ENCODE assay signal across 39 cellular contexts in genomic region chr17:16461606-16461866, GRCh38. TPM values are rescaled to one million over a fixed set of nuclear protein-coding genes. Genes with fewer than 3 reads are reported as not detected.
DNase-seq lines count a peak whose midpoint lies in the region; ATAC-seq, FAIRE-seq and TF ChIP-seq lines count a peak whose summit lies in the region.
"Had no signal": no experiment of that assay in that cellular context is flagged by ENCODE, and none has a peak within 500 bp of the region (broad histone marks: within the 10 kb centered on the region; RNA-seq: fewer than 3 reads in every experiment).

No MANE protein-coding gene starts in this region.

- TF ChIP-seq CTCF in HepG2 (CRISPR knock-in tag; IDR thresholded peaks at IDR 0.05) (no peak), right lobe of liver (IDR thresholded peaks at IDR 0.05) (no peak), RWPE1 (conservative IDR thresholded peaks at IDR 0.05; ENCODE audit: low read depth) (no peak), nephron progenitor cell (IDR thresholded peaks at IDR 0.05) (no peak)

- TF ChIP-seq POLR2A in HepG2 (IDR thresholded peaks at IDR 0.05; ENCODE audit: insufficient read depth in 1 of 2, low read depth in 2 of 2, low read length in 2 of 2) (no peak), right lobe of liver (IDR thresholded peaks at IDR 0.05) (no peak)

- H3K4me3 Mint-ChIP-seq in activated CD4-positive, alpha-beta T cell treated with anti-CD3 and anti-CD28 coated beads, Interleukin-2, amount 10 ng/mL, durations not matched to agents 7 days and 5 days, result no peak overlapping the region
- no peak overlapping the region for H3K4me3 Mint-ChIP-seq in nephron progenitor cell
- H3K4me3 Mint-ChIP-seq in activated naive CD8-positive, alpha-beta T cell treated with anti-CD3 and anti-CD28 coated beads, Interleukin-2, amount 50 U/mL, for 24 hours, result no peak overlapping the region
- H3K4me3 Mint-ChIP-seq: B cell; CD14-positive monocyte; CD4-positive, alpha-beta memory T cell; CD4-positive, alpha-beta T cell; CD4-positive, CD25-positive, alpha-beta regulatory T cell; CD8-positive, alpha-beta T cell had no signal

- POLR2A ChIA-PET in activated CD4-positive, alpha-beta T cell treated with anti-CD3 and anti-CD28 coated beads, Interleukin-2, amount 10 ng/mL, durations not matched to agents 7 days and 5 days (lab: Charles Lee), result no interaction called here
- POLR2A ChIA-PET in HepG2 (lab: Yijun Ruan, JAX) (interaction anchor here (2.0 kb wide), 1 partner anchor 23 kb away, joined by 6 read pairs; no protein-coding TSS in a partner anchor), RWPE1 (lab: Yijun Ruan, JAX; ENCODE audit: low non-redundant PET) (no interaction called here)

- BruUV-seq in HepG2 (replicated peaks; lab: Mats Ljungman, UMichigan), result no TSS peak

- DNase-seq in activated CD4-positive, alpha-beta T cell treated with anti-CD3 and anti-CD28 coated beads, Interleukin-2, amount 10 ng/mL, durations not matched to agents 7 days and 5 days, result no peak
- no peak for DNase-seq in activated CD4-positive, alpha-beta T cell treated with anti-CD3 and anti-CD28 coated beads, Interleukin-2, amount 50 U/mL, for 48 hours
- DNase-seq in HepG2 (ENCODE audit: low spot score) (no peak), right lobe of liver (no peak), RWPE1 (ENCODE audit: low spot score) (no peak), nephron progenitor cell (no peak)
- no peak for DNase-seq in activated naive CD8-positive, alpha-beta T cell treated with anti-CD3 and anti-CD28 coated beads, Interleukin-2, amount 50 U/mL, for 24 hours
- DNase-seq: 8988T; ACHN; AML-193; BE2C; C1 segment of cervical spinal cord; Caco-2; Calu3; CD4-positive, alpha-beta memory T cell; CD4-positive, alpha-beta T cell; CD4-positive, CD25-positive, alpha-beta regulatory T cell; CD8-positive, alpha-beta memory T cell; CD8-positive, alpha-beta T cell; COR-L47; DMS 273 treated with DMSO at 0.1 percent for 48 hours; DMS153; DMS53; DMS79; DMS79 treated with DMSO at 0.1 percent for 48 hours; DND-41; EL had no signal

- H3K27ac ChIP-seq in HepG2 (ENCODE audit: extremely low read length, insufficient read depth, low read length) (no peak overlapping the region), right lobe of liver (no peak overlapping the region), RWPE1 (peak overlapping the region; percentile 72; the same call in 1 of the 2 replicates)
- H3K27ac ChIP-seq: 22Rv1; A549; BLaER1; BLaER1 treated with 17β-estradiol and CSF1 and Interleukin-3, amounts not matched to agents 10 nM and 100 nM; C4-2B had no signal

- H3K9ac ChIP-seq in HepG2 (ENCODE audit: insufficient read depth, low read depth, low read length), result no peak overlapping the region
- H3K9ac ChIP-seq: BLaER1 treated with 17β-estradiol and CSF1 and Interleukin-3, amounts not matched to agents 10 nM and 100 nM had no signal

- H3K4me3 ChIP-seq in HepG2 (replicated peaks in 1 of 3; ENCODE audit: insufficient read depth in 1 of 3, low read depth in 2 of 3, low read length in 3 of 3) (no peak overlapping the region), right lobe of liver (no peak overlapping the region)
- H3K4me3 ChIP-seq: A549; BLaER1; BLaER1 treated with 17β-estradiol and CSF1 and Interleukin-3, amounts not matched to agents 10 nM and 100 nM had no signal

- H2AFZ ChIP-seq in HepG2 (ENCODE audit: low read length), result no peak overlapping the region

- no peak overlapping the region; the same call in 1 of the 2 replicates for H3K4me2 ChIP-seq in HepG2 (ENCODE audit: low read depth, low read length)
- H3K4me2 ChIP-seq: A549; BLaER1; BLaER1 treated with 17β-estradiol and CSF1 and Interleukin-3, amounts not matched to agents 10 nM and 100 nM had no signal

- WGBS in HepG2 (ENCODE audit: low lambda C conversion rate), result 74% methylated on average over 3 of the region's 3 CpGs
- WGBS in right lobe of liver (ENCODE audit: insufficient coverage, low coverage, low lambda C conversion rate, missing lambda C conversion rate), result 100% methylated on average over 3 of the region's 3 CpGs

- H3K27me3 Mint-ChIP-seq in activated CD4-positive, alpha-beta T cell treated with anti-CD3 and anti-CD28 coated beads, Interleukin-2, amount 10 ng/mL, durations not matched to agents 7 days and 5 days, result no peaks in the 10 kb centered on the region
- peaks cover 2% of the 10 kb centered on the region for H3K27me3 Mint-ChIP-seq in nephron progenitor cell (ENCODE audit: low read depth, poor library complexity)
- no peaks in the 10 kb centered on the region for H3K27me3 Mint-ChIP-seq in activated naive CD8-positive, alpha-beta T cell treated with anti-CD3 and anti-CD28 coated beads, Interleukin-2, amount 50 U/mL, for 24 hours
- H3K27me3 Mint-ChIP-seq: B cell; CD4-positive, alpha-beta memory T cell; CD4-positive, alpha-beta T cell; CD4-positive, CD25-positive, alpha-beta regulatory T cell; CD8-positive, alpha-beta memory T cell had no signal

- CTCF ChIA-PET in activated CD4-positive, alpha-beta T cell treated with anti-CD3 and anti-CD28 coated beads, Interleukin-2, amount 10 ng/mL, durations not matched to agents 7 days and 5 days (lab: Charles Lee), result interaction anchor here (1.0 to 2.1 kb wide), 3 partner anchors 9 to 16 kb away, joined by 3 to 10 read pairs (median 4); no protein-coding TSS in a partner anchor
- CTCF ChIA-PET in HepG2 (lab: Yijun Ruan, JAX; ENCODE audit: low intra/inter-chr PET ratio, low total read pairs) (no interaction called here), RWPE1 (lab: Yijun Ruan, JAX) (interaction anchor here (0.6 to 1.0 kb wide), 2 partner anchors 19 to 60 kb away, joined by 4 to 5 read pairs; no protein-coding TSS in a partner anchor)

- TF ChIP-seq RAD21 in HepG2 (CRISPR knock-in tag; IDR thresholded peaks at IDR 0.05), result no peak

- in situ Hi-C loops in HepG2 (cut with HindIII; ENCODE audit: extremely low pct_ligation_motif_present, low pct_unique_long_range_greater_than_20kb), result no loop called here

- intact Hi-C loops in HepG2 (cut with micrococcal nuclease; ENCODE audit: unreplicated experiment) (no loop called here), right lobe of liver (cut with DNase I) (no loop called here)

- H3K79me2 ChIP-seq in HepG2 (ENCODE audit: insufficient read depth, low read length), result no peaks in the 10 kb centered on the region

- no peaks in the 10 kb centered on the region for H3K9me3 Mint-ChIP-seq in activated CD4-positive, alpha-beta T cell treated with anti-CD3 and anti-CD28 coated beads, Interleukin-2, amount 10 ng/mL, durations not matched to agents 7 days and 5 days
- H3K9me3 Mint-ChIP-seq in nephron progenitor cell, result no peaks in the 10 kb centered on the region
- H3K9me3 Mint-ChIP-seq in activated naive CD8-positive, alpha-beta T cell treated with anti-CD3 and anti-CD28 coated beads, Interleukin-2, amount 50 U/mL, for 24 hours, result no peaks in the 10 kb centered on the region
- H3K9me3 Mint-ChIP-seq: CD14-positive monocyte; CD4-positive, alpha-beta memory T cell; CD4-positive, alpha-beta T cell; CD8-positive, alpha-beta memory T cell; CD8-positive, alpha-beta T cell had no signal

- no peak for ATAC-seq in HepG2
- ATAC-seq in right lobe of liver, result no peak
- ATAC-seq in activated naive CD8-positive, alpha-beta T cell treated with anti-CD3 and anti-CD28 coated beads, Interleukin-2, amount 50 U/mL, for 24 hours, result no peak
- no peak for ATAC-seq in HG02623 (IDR thresholded peaks at IDR 0.05; ENCODE audit: unreplicated experiment)
- ATAC-seq: A549; CD8-positive, alpha-beta T cell had no signal

- H3K36me3 ChIP-seq in HepG2 (replicated peaks in 1 of 2; ENCODE audit: control insufficient read depth in 1 of 2, insufficient read depth in 2 of 2, low read length in 2 of 2) (no peaks in the 10 kb centered on the region), right lobe of liver (no peaks in the 10 kb centered on the region)
- H3K36me3 ChIP-seq: BE2C had no signal

- H3K4me1 ChIP-seq in HepG2 (ENCODE audit: insufficient read depth, low read length) (peaks cover 69% of the 10 kb centered on the region), right lobe of liver (peaks cover 0 to 10% (median 0%) of the 10 kb centered on the region in 4 donors)

- H3K9me3 ChIP-seq in HepG2 (ENCODE audit: low read length) (no peaks in the 10 kb centered on the region), right lobe of liver (no peaks in the 10 kb centered on the region)
- H3K9me3 ChIP-seq: A549; BE2C; BLaER1; BLaER1 treated with 17β-estradiol and CSF1 and Interleukin-3, amounts not matched to agents 10 nM and 100 nM; Caco-2 had no signal

- H3K36me3 Mint-ChIP-seq in activated CD4-positive, alpha-beta T cell treated with anti-CD3 and anti-CD28 coated beads, Interleukin-2, amount 10 ng/mL, durations not matched to agents 7 days and 5 days (ENCODE audit: low read depth), result no peaks in the 10 kb centered on the region
- H3K36me3 Mint-ChIP-seq in nephron progenitor cell (ENCODE audit: low read depth), result peaks cover 26% of the 10 kb centered on the region
- peaks cover 1% of the 10 kb centered on the region for H3K36me3 Mint-ChIP-seq in activated naive CD8-positive, alpha-beta T cell treated with anti-CD3 and anti-CD28 coated beads, Interleukin-2, amount 50 U/mL, for 24 hours (ENCODE audit: low read depth)
- H3K36me3 Mint-ChIP-seq: CD4-positive, CD25-positive, alpha-beta regulatory T cell had no signal

- H3K27me3 ChIP-seq in HepG2 (ENCODE audit: control insufficient read depth in 1 of 2, insufficient read depth in 2 of 2, low read length in 2 of 2), result no peaks in the 10 kb centered on the region
- no peaks in the 10 kb centered on the region for H3K27me3 ChIP-seq in right lobe of liver
- H3K27me3 ChIP-seq: BE2C; BLaER1; BLaER1 treated with 17β-estradiol and CSF1 and Interleukin-3, amounts not matched to agents 10 nM and 100 nM had no signal

- H3K4me1 Mint-ChIP-seq in activated CD4-positive, alpha-beta T cell treated with anti-CD3 and anti-CD28 coated beads, Interleukin-2, amount 10 ng/mL, durations not matched to agents 7 days and 5 days, result no peaks in the 10 kb centered on the region
- H3K4me1 Mint-ChIP-seq in nephron progenitor cell, result peaks cover 62% of the 10 kb centered on the region
- H3K4me1 Mint-ChIP-seq in activated naive CD8-positive, alpha-beta T cell treated with anti-CD3 and anti-CD28 coated beads, Interleukin-2, amount 50 U/mL, for 24 hours, result no peaks in the 10 kb centered on the region
- H3K4me1 Mint-ChIP-seq: B cell; CD8-positive, alpha-beta memory T cell had no signal

- peak overlapping the region; percentile 54 for H3K27ac Mint-ChIP-seq in activated CD4-positive, alpha-beta T cell treated with anti-CD3 and anti-CD28 coated beads, Interleukin-2, amount 10 ng/mL, durations not matched to agents 7 days and 5 days
- H3K27ac Mint-ChIP-seq in nephron progenitor cell, result peak overlapping the region; percentile 36
- no peak overlapping the region for H3K27ac Mint-ChIP-seq in activated naive CD8-positive, alpha-beta T cell treated with anti-CD3 and anti-CD28 coated beads, Interleukin-2, amount 50 U/mL, for 24 hours
- H3K27ac Mint-ChIP-seq: B cell; CD4-positive, alpha-beta T cell; CD4-positive, CD25-positive, alpha-beta regulatory T cell; CD8-positive, alpha-beta T cell had no signal

- no peak; a peak in 1 of 4 replicates for TF ChIP-seq EP300 in HepG2 (IDR thresholded peaks at IDR 0.05; ENCODE audit: low read depth in 2 of 2, low read length in 2 of 2)
- TF ChIP-seq EP300 in HepG2 (CRISPR knock-in tag; IDR thresholded peaks at IDR 0.05; ENCODE audit: borderline replicate concordance), result no peak

- peaks cover 2% of the 10 kb centered on the region; the same call in 1 of the 2 replicates for H4K20me1 ChIP-seq in HepG2 (ENCODE audit: insufficient read depth, low read length)

- no peak for FAIRE-seq in HepG2 (lab: Jason Lieb, UNC)
- FAIRE-seq: A204.1, A549, D721Med had no signal

RNA-seq across cellular contexts. Expression of gene LRRC75A, which starts 30.5 kb away (rescaled TPM):
- 1 to 10 TPM; 1.7 to 2.0 TPM for total RNA-seq in activated CD4-positive, alpha-beta T cell treated with anti-CD3 and anti-CD28 coated beads, Interleukin-2, amount 10 ng/mL, durations not matched to agents 7 days and 5 days
- total RNA-seq in HepG2 (2016; rRNA removed; fragmentation: Illumina TruSeq; extraction: Trizol) (0.06 TPM in 1 of 2 replicates, not detected in the other), right lobe of liver (under 1 TPM; 0.12 to 0.62 (median 0.22) TPM)
- not detected in 2 replicates for total RNA-seq in HepG2 (2016; cell fraction: cytosol; rRNA removed; fragmentation: Illumina TruSeq; extraction: Trizol; ENCODE audit: low read depth)
- 0.10 TPM in 1 of 2 replicates, not detected in the other for total RNA-seq in HepG2 (2016; cell fraction: insoluble cytoplasmic fraction; rRNA removed; fragmentation: Illumina TruSeq; extraction: Trizol)
- total RNA-seq in HepG2 (2016; cell fraction: membrane; rRNA removed; fragmentation: Illumina TruSeq; extraction: Trizol), result 0.15 and 0.21 TPM in 2 replicates
- total RNA-seq in HepG2 (2016; cell fraction: nucleus; rRNA removed; fragmentation: Illumina TruSeq; extraction: Trizol), result not detected in 2 replicates
- 0.03 and 0.18 TPM in 2 replicates for polyA plus RNA-seq in HepG2 (2011; rRNA removed)
- 0.04 and 0.06 TPM in 2 replicates for polyA plus RNA-seq in HepG2 (2011; cell fraction: cytosol; rRNA removed)
- polyA plus RNA-seq in HepG2 (2011; cell fraction: nucleus; rRNA removed), result 0.10 and 0.12 TPM in 2 replicates
- 0.64 and 0.87 TPM in 2 replicates for polyA plus RNA-seq in HepG2 (2012)
- not detected in 2 replicates for polyA plus RNA-seq in HepG2 (2016; cell fraction: cytosol; fragmentation: Illumina TruSeq; extraction: Trizol; ENCODE audit: low read depth)
- polyA plus RNA-seq in HepG2 (2016; cell fraction: insoluble cytoplasmic fraction; fragmentation: Illumina TruSeq; extraction: Trizol; ENCODE audit: low read depth), result not detected in 2 replicates
- 0.08 TPM in 1 of 2 replicates, not detected in the other for polyA plus RNA-seq in HepG2 (2016; cell fraction: membrane; fragmentation: Illumina TruSeq; extraction: Trizol; ENCODE audit: low read depth)
- not detected in 2 replicates for polyA plus RNA-seq in HepG2 (2016; cell fraction: nucleus; fragmentation: Illumina TruSeq; extraction: Trizol; ENCODE audit: insufficient read depth, low read depth)
- 1.6 TPM in 1 of 2 replicates, not detected in the other for polyA minus RNA-seq in HepG2 (2011; rRNA and poly(A)+ RNA removed; ENCODE audit: low replicate concordance)
- not detected in 2 replicates for polyA minus RNA-seq in HepG2 (2011; cell fraction: cytosol; rRNA and poly(A)+ RNA removed)
- 0.25 TPM in 1 of 2 replicates, not detected in the other for polyA minus RNA-seq in HepG2 (2011; cell fraction: nucleus; rRNA and poly(A)+ RNA removed)

RNA-seq across cellular contexts. Expression of gene TRPV2, which starts 46.2 kb away (rescaled TPM):
- 100 to 1,000 TPM; 114 to 134 TPM for total RNA-seq in activated CD4-positive, alpha-beta T cell treated with anti-CD3 and anti-CD28 coated beads, Interleukin-2, amount 10 ng/mL, durations not matched to agents 7 days and 5 days
- total RNA-seq in HepG2 (2016; rRNA removed; fragmentation: Illumina TruSeq; extraction: Trizol), result 7.3 and 13.6 TPM in 2 replicates
- total RNA-seq in HepG2 (2016; cell fraction: cytosol; rRNA removed; fragmentation: Illumina TruSeq; extraction: Trizol; ENCODE audit: low read depth), result 3.5 and 3.8 TPM in 2 replicates
- 6.3 and 14.4 TPM in 2 replicates for total RNA-seq in HepG2 (2016; cell fraction: insoluble cytoplasmic fraction; rRNA removed; fragmentation: Illumina TruSeq; extraction: Trizol)
- total RNA-seq in HepG2 (2016; cell fraction: membrane; rRNA removed; fragmentation: Illumina TruSeq; extraction: Trizol), result 3.2 and 4.6 TPM in 2 replicates
- total RNA-seq in HepG2 (2016; cell fraction: nucleus; rRNA removed; fragmentation: Illumina TruSeq; extraction: Trizol), result 9.6 and 14.3 TPM in 2 replicates
- polyA plus RNA-seq in HepG2 (2011; rRNA removed), result 21.3 and 37.6 TPM in 2 replicates
- polyA plus RNA-seq in HepG2 (2011; cell fraction: cytosol; rRNA removed), result 20.1 and 21.2 TPM in 2 replicates
- 40.8 and 61.1 TPM in 2 replicates for polyA plus RNA-seq in HepG2 (2011; cell fraction: nucleus; rRNA removed)
- 26.6 and 37.4 TPM in 2 replicates for polyA plus RNA-seq in HepG2 (2012)
- polyA plus RNA-seq in HepG2 (2016; cell fraction: cytosol; fragmentation: Illumina TruSeq; extraction: Trizol; ENCODE audit: low read depth), result 2.0 and 2.3 TPM in 2 replicates
- 3.6 and 5.9 TPM in 2 replicates for polyA plus RNA-seq in HepG2 (2016; cell fraction: insoluble cytoplasmic fraction; fragmentation: Illumina TruSeq; extraction: Trizol; ENCODE audit: low read depth)
- polyA plus RNA-seq in HepG2 (2016; cell fraction: membrane; fragmentation: Illumina TruSeq; extraction: Trizol; ENCODE audit: low read depth), result 2.2 and 2.8 TPM in 2 replicates
- 14.9 and 19.2 TPM in 2 replicates for polyA plus RNA-seq in HepG2 (2016; cell fraction: nucleus; fragmentation: Illumina TruSeq; extraction: Trizol; ENCODE audit: insufficient read depth, low read depth)
- polyA minus RNA-seq in HepG2 (2011; rRNA and poly(A)+ RNA removed; ENCODE audit: low replicate concordance), result 1.4 and 45.5 TPM in 2 replicates
- 24.7 and 31.6 TPM in 2 replicates for polyA minus RNA-seq in HepG2 (2011; cell fraction: cytosol; rRNA and poly(A)+ RNA removed)
- 11.8 and 18.9 TPM in 2 replicates for polyA minus RNA-seq in HepG2 (2011; cell fraction: nucleus; rRNA and poly(A)+ RNA removed)
- 1 to 10 TPM; 3.3 to 8.2 (median 4.8) TPM for total RNA-seq in right lobe of liver
- total RNA-seq: A172, A673 had no signal
